1 cellular context compared by ENCODE assay signal in the genomic region with DNA sequence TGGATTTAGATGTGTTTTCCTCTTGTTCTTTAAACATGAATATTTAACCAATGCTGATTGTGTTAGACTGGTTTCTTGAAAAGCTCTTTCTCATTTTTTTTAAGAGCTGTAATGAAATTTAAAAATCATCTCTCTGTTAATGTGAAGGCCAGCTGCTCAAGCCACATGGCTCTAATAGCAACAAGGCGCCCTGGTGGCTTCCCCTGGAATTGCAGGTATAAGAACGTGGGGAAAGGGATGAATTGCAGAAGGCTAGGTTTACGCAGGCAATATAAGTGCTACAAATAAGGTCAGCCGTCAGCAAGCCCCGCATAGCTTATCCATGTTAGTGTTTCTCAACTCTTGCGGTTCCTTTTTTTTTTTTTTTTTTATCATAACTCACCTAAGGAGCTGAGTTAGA.
TF ChIP-seq lines count a peak whose summit lies in the region.

No MANE protein-coding gene starts in this region.

TF ChIP-seq in GM23338, 12 proteins besides CTCF, POLR2A, EP300 and RAD21 (continued from another document):
- TF ChIP-seq, protein P1, sequence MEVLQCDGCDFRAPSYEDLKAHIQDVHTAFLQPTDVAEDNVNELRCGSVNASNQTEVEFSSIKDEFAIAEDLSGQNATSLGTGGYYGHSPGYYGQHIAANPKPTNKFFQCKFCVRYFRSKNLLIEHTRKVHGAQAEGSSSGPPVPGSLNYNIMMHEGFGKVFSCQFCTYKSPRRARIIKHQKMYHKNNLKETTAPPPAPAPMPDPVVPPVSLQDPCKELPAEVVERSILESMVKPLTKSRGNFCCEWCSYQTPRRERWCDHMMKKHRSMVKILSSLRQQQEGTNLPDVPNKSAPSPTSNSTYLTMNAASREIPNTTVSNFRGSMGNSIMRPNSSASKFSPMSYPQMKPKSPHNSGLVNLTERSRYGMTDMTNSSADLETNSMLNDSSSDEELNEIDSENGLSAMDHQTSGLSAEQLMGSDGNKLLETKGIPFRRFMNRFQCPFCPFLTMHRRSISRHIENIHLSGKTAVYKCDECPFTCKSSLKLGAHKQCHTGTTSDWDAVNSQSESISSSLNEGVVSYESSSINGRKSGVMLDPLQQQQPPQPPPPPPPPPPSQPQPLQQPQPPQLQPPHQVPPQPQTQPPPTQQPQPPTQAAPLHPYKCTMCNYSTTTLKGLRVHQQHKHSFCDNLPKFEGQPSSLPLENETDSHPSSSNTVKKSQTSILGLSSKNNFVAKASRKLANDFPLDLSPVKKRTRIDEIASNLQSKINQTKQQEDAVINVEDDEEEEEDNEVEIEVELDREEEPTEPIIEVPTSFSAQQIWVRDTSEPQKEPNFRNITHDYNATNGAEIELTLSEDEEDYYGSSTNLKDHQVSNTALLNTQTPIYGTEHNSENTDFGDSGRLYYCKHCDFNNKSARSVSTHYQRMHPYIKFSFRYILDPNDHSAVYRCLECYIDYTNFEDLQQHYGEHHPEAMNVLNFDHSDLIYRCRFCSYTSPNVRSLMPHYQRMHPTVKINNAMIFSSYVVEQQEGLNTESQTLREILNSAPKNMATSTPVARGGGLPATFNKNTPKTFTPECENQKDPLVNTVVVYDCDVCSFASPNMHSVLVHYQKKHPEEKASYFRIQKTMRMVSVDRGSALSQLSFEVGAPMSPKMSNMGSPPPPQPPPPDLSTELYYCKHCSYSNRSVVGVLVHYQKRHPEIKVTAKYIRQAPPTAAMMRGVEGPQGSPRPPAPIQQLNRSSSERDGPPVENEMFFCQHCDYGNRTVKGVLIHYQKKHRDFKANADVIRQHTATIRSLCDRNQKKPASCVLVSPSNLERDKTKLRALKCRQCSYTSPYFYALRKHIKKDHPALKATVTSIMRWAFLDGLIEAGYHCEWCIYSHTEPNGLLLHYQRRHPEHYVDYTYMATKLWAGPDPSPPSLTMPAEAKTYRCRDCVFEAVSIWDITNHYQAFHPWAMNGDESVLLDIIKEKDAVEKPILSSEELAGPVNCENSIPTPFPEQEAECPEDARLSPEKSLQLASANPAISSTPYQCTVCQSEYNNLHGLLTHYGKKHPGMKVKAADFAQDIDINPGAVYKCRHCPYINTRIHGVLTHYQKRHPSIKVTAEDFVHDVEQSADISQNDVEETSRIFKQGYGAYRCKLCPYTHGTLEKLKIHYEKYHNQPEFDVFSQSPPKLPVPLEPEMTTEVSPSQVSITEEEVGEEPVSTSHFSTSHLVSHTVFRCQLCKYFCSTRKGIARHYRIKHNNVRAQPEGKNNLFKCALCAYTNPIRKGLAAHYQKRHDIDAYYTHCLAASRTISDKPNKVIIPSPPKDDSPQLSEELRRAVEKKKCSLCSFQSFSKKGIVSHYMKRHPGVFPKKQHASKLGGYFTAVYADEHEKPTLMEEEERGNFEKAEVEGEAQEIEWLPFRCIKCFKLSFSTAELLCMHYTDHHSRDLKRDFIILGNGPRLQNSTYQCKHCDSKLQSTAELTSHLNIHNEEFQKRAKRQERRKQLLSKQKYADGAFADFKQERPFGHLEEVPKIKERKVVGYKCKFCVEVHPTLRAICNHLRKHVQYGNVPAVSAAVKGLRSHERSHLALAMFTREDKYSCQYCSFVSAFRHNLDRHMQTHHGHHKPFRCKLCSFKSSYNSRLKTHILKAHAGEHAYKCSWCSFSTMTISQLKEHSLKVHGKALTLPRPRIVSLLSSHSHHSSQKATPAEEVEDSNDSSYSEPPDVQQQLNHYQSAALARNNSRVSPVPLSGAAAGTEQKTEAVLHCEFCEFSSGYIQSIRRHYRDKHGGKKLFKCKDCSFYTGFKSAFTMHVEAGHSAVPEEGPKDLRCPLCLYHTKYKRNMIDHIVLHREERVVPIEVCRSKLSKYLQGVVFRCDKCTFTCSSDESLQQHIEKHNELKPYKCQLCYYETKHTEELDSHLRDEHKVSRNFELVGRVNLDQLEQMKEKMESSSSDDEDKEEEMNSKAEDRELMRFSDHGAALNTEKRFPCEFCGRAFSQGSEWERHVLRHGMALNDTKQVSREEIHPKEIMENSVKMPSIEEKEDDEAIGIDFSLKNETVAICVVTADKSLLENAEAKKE (CRISPR knock-in tag; IDR thresholded peaks at IDR 0.05) = no peak
- TF ChIP-seq JUNB (IDR thresholded peaks at IDR 0.05; ENCODE audit: unreplicated experiment) (no peak), NANOG (IDR thresholded peaks at IDR 0.05; ENCODE audit: borderline replicate concordance) (no peak), STAT1 (IDR thresholded peaks at IDR 0.05; ENCODE audit: unreplicated experiment) (no peak), CREB1 (CRISPR knock-in tag; IDR thresholded peaks at IDR 0.05; ENCODE audit: low read depth) (no peak)
TF ChIP-seq in GM23338: peak in this region for 0.
